Comparison of ENCODE assay signal across 2 cellular contexts in the genomic region with DNA sequence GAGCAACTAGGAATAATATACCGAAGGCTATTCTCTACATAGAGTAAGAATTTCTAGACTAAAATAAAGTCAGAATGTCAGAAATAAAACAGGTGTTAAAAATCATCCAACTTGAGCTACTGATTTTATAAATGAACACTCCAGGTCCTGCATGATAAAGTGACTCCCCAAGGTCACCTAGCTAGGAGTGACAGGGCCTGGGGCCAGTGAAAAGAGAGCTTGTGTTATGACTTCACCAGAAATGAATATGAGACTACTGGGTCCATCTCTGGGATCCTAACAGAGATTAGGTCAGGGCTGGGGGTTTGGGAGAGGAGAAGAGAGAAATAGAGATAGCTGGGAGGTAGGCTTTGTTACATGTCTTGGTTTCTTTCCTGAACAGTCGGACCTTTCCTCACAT.
TF ChIP-seq lines count a peak whose summit lies in the region.

No MANE protein-coding gene starts in this region.

TF ChIP-seq in HEK293T, 16 proteins besides CTCF, POLR2A, EP300 and RAD21 (continued from another document):
- TF ChIP-seq, protein P1, sequence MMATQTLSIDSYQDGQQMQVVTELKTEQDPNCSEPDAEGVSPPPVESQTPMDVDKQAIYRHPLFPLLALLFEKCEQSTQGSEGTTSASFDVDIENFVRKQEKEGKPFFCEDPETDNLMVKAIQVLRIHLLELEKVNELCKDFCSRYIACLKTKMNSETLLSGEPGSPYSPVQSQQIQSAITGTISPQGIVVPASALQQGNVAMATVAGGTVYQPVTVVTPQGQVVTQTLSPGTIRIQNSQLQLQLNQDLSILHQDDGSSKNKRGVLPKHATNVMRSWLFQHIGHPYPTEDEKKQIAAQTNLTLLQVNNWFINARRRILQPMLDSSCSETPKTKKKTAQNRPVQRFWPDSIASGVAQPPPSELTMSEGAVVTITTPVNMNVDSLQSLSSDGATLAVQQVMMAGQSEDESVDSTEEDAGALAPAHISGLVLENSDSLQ (IDR thresholded peaks at IDR 0.05), result peak; percentile 70

TF ChIP-seq in GM12878, 131 proteins besides CTCF, POLR2A, EP300 and RAD21 (continued from another document):
- TF ChIP-seq, protein P1 (IDR thresholded peaks at IDR 0.05), result peak; percentile 84
- TF ChIP-seq MTA3 (IDR thresholded peaks at IDR 0.05; ENCODE audit: borderline replicate concordance, low read length) (no peak), YBX1 (IDR thresholded peaks at IDR 0.05) (no peak)
- TF ChIP-seq, protein P2, sequence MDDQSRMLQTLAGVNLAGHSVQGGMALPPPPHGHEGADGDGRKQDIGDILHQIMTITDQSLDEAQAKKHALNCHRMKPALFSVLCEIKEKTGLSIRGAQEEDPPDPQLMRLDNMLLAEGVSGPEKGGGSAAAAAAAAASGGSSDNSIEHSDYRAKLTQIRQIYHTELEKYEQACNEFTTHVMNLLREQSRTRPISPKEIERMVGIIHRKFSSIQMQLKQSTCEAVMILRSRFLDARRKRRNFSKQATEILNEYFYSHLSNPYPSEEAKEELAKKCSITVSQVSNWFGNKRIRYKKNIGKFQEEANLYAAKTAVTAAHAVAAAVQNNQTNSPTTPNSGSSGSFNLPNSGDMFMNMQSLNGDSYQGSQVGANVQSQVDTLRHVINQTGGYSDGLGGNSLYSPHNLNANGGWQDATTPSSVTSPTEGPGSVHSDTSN (IDR thresholded peaks at IDR 0.05; ENCODE audit: insufficient replicate concordance, low read depth, low read length), result peak; percentile 81
